In the genomic region with DNA sequence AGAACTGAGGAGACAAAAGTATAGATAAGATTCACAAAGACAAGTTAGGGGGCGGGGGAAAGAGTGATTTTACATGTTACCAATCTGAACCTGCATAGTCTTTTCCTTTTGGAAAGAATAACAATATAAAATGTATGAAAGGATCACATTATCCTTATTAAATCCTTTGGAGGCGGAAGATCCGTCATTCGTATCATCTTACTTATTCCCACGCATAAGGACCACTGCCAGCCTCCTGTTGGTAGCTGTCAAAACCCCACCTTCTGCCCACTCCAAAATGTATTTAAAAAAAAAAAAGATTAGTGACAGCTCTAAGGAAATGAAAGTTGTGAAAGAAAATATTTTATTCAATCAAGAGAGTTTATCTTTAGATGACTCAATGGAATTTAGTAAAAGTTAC, we compare ENCODE assay signal across 5 cellular contexts.
"Had no signal": no experiment of that assay in that cellular context is flagged by ENCODE, and none has a peak within 500 bp of the region (broad histone marks: within the 10 kb centered on the region; RNA-seq: fewer than 3 reads in every experiment).

No MANE protein-coding gene starts in this region.

- H3K4me3 ChIP-seq: K562 had no signal

- H3K27ac ChIP-seq: HL-60 had no signal

- DNase-seq: IMR-90 had no signal

- H3K27me3 Mint-ChIP-seq: IgD-negative memory B cell had no signal

- H3K4me3 Mint-ChIP-seq: IgD-negative memory B cell had no signal

- H3K4me1 Mint-ChIP-seq: IgD-negative memory B cell had no signal

- H3K27ac Mint-ChIP-seq: IgD-negative memory B cell had no signal

- H3K36me3 Mint-ChIP-seq: IgD-negative memory B cell had no signal

- ATAC-seq: HepG2, K562 had no signal
